7 cellular contexts compared by ENCODE assay signal in the genomic region with DNA sequence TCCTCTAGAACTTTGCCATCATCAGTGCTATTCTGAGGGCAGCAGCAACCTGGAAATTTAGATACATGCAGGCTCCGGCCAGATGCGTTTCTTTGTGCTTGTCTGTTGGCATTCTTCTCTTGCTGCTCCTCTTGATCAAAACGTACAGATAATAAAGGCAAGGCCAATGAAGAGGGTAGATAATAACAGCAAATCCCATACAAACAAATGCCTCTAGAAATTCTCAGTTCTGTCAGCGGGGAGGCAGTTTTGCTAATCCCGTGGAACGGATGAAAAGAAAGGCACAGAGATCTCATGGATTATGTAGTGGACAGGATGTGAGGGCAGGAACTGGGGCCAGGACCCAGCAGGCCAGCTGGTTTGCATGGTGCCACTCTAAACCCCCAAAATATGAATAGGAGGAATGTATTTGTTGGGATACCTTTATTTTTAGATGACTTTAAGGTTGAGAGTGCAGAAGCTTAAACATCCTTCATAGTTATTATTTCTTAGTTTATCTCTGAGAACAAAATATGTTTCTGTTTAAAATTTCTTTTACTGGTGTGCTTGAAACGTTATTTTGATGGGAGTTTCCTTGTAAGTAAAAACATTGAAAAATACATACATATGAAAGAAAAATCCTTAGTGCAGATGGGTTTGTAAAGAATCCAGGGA. TPM values are rescaled to one million over a fixed set of nuclear protein-coding genes. Genes with fewer than 3 reads are reported as not detected.
DNase-seq lines count a peak whose midpoint lies in the region; ATAC-seq, FAIRE-seq and TF ChIP-seq lines count a peak whose summit lies in the region.

No MANE protein-coding gene starts in this region.

- H3F3A ChIP-seq in GM23338 (replicated peaks; ENCODE audit: low read depth) = no peaks in the 10 kb centered on the region

- TF ChIP-seq CTCF in GM23338 (conservative IDR thresholded peaks at IDR 0.05; ENCODE audit: low read depth in 2 of 2) = no peak
- TF ChIP-seq CTCF in natural killer cell (IDR thresholded peaks at IDR 0.05) = no peak

- H3K4me3 ChIP-seq in GM23338 = peak overlapping the region; percentile 52

- H4K20me1 ChIP-seq in GM23338 (replicated peaks; ENCODE audit: insufficient read depth) = peaks cover 19% of the 10 kb centered on the region

- H3K27me3 Mint-ChIP-seq in GM23338 (ENCODE audit: insufficient read depth, low read depth, poor library complexity) (no peaks in the 10 kb centered on the region), natural killer cell (ENCODE audit: low read depth in 2 of 2) (peaks cover 20 to 36% of the 10 kb centered on the region in 2 donors)

- DNase-seq in GM23338 (ENCODE audit: low spot score) (peak; percentile 27), OCI-M1 (lab: John Stamatoyannopoulos, UW) (peak; percentile 70), ecto neural progenitor cell (ENCODE audit: low spot score) (peak; percentile 54), natural killer cell (no peak), GM19239 (ENCODE audit: insufficient read length, low spot score) (no peak)

- no peaks in the 10 kb centered on the region; the same call in 2 of the 3 replicates for H3K36me3 Mint-ChIP-seq in GM23338 (ENCODE audit: low read depth)
- no peaks in the 10 kb centered on the region for H3K36me3 Mint-ChIP-seq in natural killer cell

- peaks cover 77% of the 10 kb centered on the region for H3K79me2 ChIP-seq in GM23338 (replicated peaks; ENCODE audit: insufficient read depth)

- H3K36me3 ChIP-seq in GM23338 (ENCODE audit: insufficient read depth) = no peaks in the 10 kb centered on the region

- H3K4me2 ChIP-seq in GM23338 = peak overlapping the region; percentile 90

- H2AFZ ChIP-seq in GM23338 = peak overlapping the region; percentile 20; the same call in 1 of the 2 replicates

- H3K27ac Mint-ChIP-seq in GM23338 (peak overlapping the region; percentile 77; the same call in 1 of the 2 replicates), natural killer cell (peak overlapping the region in 1 of 2 donors; percentile 63)

- H3K4me1 Mint-ChIP-seq in GM23338 (peaks cover 23% of the 10 kb centered on the region), natural killer cell (peaks cover 18 to 24% of the 10 kb centered on the region in 2 donors)

- peak overlapping the region; percentile 16; the same call in 1 of the 2 replicates for H3K27ac ChIP-seq in GM23338 (ENCODE audit: low read depth)

- H3K9me2 ChIP-seq in GM23338 (ENCODE audit: insufficient read depth) = no peaks in the 10 kb centered on the region

- H3K27me3 ChIP-seq in GM23338 (ENCODE audit: insufficient read depth) = no peaks in the 10 kb centered on the region

- H3K9me3 Mint-ChIP-seq in GM23338 (no peaks in the 10 kb centered on the region), natural killer cell (no peaks in the 10 kb centered on the region)

- FAIRE-seq in GM19239 (lab: Jason Lieb, UNC) = no peak

- intact Hi-C loops in natural killer cell (cut with micrococcal nuclease) = loop anchor here (2.0 to 5.0 kb wide), 3 partner anchors 101 to 974 kb away; a partner anchor contains a TSS

- H3K4me1 ChIP-seq in GM23338 (ENCODE audit: insufficient read depth) = peaks cover 29% of the 10 kb centered on the region

- H3K4me3 Mint-ChIP-seq in GM23338 (peak overlapping the region; percentile 82), natural killer cell (peak overlapping the region; percentile 87)

- ATAC-seq in GM23338 = no peak
- ATAC-seq in natural killer cell = no peak
- no peak for ATAC-seq in GM21367 (IDR thresholded peaks at IDR 0.05; ENCODE audit: unreplicated experiment)
- ATAC-seq in HG03521 (IDR thresholded peaks at IDR 0.05; ENCODE audit: unreplicated experiment) = no peak

TF ChIP-seq in GM23338, 12 proteins besides CTCF, POLR2A, EP300 and RAD21 (continues in another document):
- TF ChIP-seq ZNF331 (CRISPR knock-in tag; IDR thresholded peaks at IDR 0.05; ENCODE audit: low read depth) = no peak
- no peak for TF ChIP-seq JUNB (IDR thresholded peaks at IDR 0.05; ENCODE audit: unreplicated experiment)
- TF ChIP-seq POLR2AphosphoS5 (IDR thresholded peaks at IDR 0.05; ENCODE audit: low read depth) = no peak
- no peak for TF ChIP-seq EZH2phosphoT487 (IDR thresholded peaks at IDR 0.05; ENCODE audit: unreplicated experiment)
- TF ChIP-seq, protein P1, sequence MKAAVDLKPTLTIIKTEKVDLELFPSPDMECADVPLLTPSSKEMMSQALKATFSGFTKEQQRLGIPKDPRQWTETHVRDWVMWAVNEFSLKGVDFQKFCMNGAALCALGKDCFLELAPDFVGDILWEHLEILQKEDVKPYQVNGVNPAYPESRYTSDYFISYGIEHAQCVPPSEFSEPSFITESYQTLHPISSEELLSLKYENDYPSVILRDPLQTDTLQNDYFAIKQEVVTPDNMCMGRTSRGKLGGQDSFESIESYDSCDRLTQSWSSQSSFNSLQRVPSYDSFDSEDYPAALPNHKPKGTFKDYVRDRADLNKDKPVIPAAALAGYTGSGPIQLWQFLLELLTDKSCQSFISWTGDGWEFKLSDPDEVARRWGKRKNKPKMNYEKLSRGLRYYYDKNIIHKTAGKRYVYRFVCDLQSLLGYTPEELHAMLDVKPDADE (IDR thresholded peaks at IDR 0.05) = no peak
- TF ChIP-seq, protein P2, sequence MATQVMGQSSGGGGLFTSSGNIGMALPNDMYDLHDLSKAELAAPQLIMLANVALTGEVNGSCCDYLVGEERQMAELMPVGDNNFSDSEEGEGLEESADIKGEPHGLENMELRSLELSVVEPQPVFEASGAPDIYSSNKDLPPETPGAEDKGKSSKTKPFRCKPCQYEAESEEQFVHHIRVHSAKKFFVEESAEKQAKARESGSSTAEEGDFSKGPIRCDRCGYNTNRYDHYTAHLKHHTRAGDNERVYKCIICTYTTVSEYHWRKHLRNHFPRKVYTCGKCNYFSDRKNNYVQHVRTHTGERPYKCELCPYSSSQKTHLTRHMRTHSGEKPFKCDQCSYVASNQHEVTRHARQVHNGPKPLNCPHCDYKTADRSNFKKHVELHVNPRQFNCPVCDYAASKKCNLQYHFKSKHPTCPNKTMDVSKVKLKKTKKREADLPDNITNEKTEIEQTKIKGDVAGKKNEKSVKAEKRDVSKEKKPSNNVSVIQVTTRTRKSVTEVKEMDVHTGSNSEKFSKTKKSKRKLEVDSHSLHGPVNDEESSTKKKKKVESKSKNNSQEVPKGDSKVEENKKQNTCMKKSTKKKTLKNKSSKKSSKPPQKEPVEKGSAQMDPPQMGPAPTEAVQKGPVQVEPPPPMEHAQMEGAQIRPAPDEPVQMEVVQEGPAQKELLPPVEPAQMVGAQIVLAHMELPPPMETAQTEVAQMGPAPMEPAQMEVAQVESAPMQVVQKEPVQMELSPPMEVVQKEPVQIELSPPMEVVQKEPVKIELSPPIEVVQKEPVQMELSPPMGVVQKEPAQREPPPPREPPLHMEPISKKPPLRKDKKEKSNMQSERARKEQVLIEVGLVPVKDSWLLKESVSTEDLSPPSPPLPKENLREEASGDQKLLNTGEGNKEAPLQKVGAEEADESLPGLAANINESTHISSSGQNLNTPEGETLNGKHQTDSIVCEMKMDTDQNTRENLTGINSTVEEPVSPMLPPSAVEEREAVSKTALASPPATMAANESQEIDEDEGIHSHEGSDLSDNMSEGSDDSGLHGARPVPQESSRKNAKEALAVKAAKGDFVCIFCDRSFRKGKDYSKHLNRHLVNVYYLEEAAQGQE (IDR thresholded peaks at IDR 0.05; ENCODE audit: unreplicated experiment) = no peak
- no peak for TF ChIP-seq EZH2 (IDR thresholded peaks at IDR 0.05; ENCODE audit: low read depth, unreplicated experiment)
- TF ChIP-seq ZNF114 (CRISPR knock-in tag; IDR thresholded peaks at IDR 0.05) = no peak
- no peak for TF ChIP-seq NANOG (IDR thresholded peaks at IDR 0.05; ENCODE audit: borderline replicate concordance)
- no peak for TF ChIP-seq STAT1 (IDR thresholded peaks at IDR 0.05; ENCODE audit: unreplicated experiment)

RNA-seq across cellular contexts. Expression of a gene that starts 1.5 kb away (rescaled TPM):
- 68.2 and 77.9 TPM in 2 replicates for total RNA-seq in GM23338 (2014; rRNA removed; shearing (Covaris generic))
- polyA plus RNA-seq in GM23338 (2016; fragmentation: Nextera tagmentation; extraction: Ambion mirVana) = 83.4 and 95.7 TPM in 2 replicates
- 1 to 10 TPM; 1.5 to 5.1 (median 2.7) TPM for total RNA-seq in natural killer cell

RNA-seq across cellular contexts. Expression of a gene that starts 2.2 kb away (rescaled TPM):
- 23.3 and 23.8 TPM in 2 replicates for total RNA-seq in GM23338 (2014; rRNA removed; shearing (Covaris generic))
- 30.6 and 40.5 TPM in 2 replicates for polyA plus RNA-seq in GM23338 (2016; fragmentation: Nextera tagmentation; extraction: Ambion mirVana)
- 10 to 100 TPM; 25.8 to 32.8 (median 30.0) TPM for total RNA-seq in natural killer cell

RNA-seq across cellular contexts. Expression of a gene that starts 55.3 kb away (rescaled TPM):
- 35.2 and 37.4 TPM in 2 replicates for total RNA-seq in GM23338 (2014; rRNA removed; shearing (Covaris generic))
- polyA plus RNA-seq in GM23338 (2016; fragmentation: Nextera tagmentation; extraction: Ambion mirVana) = 27.2 and 32.9 TPM in 2 replicates
- total RNA-seq in natural killer cell = 10 to 100 TPM; 17.0 to 18.3 (median 17.3) TPM

Comparison
In these comparisons a context has a peak if more than half of its experiments do, and no peak if none do; other contexts are left out.
1. DNase-seq: peak in GM23338 (single experiment), OCI-M1 (single experiment) and ecto neural progenitor cell (single experiment); none in natural killer cell (single experiment) and GM19239 (single experiment).
2. RNA of a gene that starts 1.5 kb away (total RNA-seq): 68.2 to 77.9 TPM in GM23338; 1.5 to 5.1 TPM in natural killer cell; every median in the first group is over 10 times any median in the second.